In genomic region chr20:53448426-53448825, GRCh38 we compare ENCODE assay signal across 21 cellular contexts.
A peak's percentile ranks its signal among the peaks of the same experiment; 100 is the strongest.
DNase-seq lines count a peak whose midpoint lies in the region; ATAC-seq and TF ChIP-seq lines count a peak whose summit lies in the region.
"Had no signal": no experiment of that assay in that cellular context is flagged by ENCODE, and none has a peak within 500 bp of the region (broad histone marks: within the 10 kb centered on the region; RNA-seq: fewer than 3 reads in every experiment).

No MANE protein-coding gene starts in this region.

- TF ChIP-seq POLR2A in lower leg skin (IDR thresholded peaks at IDR 0.05) = no peak

- DNase-seq in activated naive CD4-positive, alpha-beta T cell treated with anti-CD3 and anti-CD28 coated beads, Interleukin-2, amount 50 U/mL, for 72 hours (ENCODE audit: low spot score in 2 of 2) = no peak
- no peak for DNase-seq in stimulated activated naive CD8-positive, alpha-beta T cell treated with anti-CD3 and anti-CD28 coated beads, Interleukin-15, amount 100 ng/mL, for 72 hours
- no peak for DNase-seq in activated naive CD8-positive, alpha-beta T cell treated with anti-CD3 and anti-CD28 coated beads, Interleukin-2, amount 50 U/mL, for 24 hours
- DNase-seq in lower leg skin (ENCODE audit: low spot score in 2 of 2) = no peak
- no peak for DNase-seq in A172 (ENCODE audit: low spot score)
- DNase-seq in iPS-NIHi11 (ENCODE audit: low spot score) = no peak
- DNase-seq: ACHN; AML-193; BE2C; Calu3; CD4-positive, alpha-beta T cell; CD8-positive, alpha-beta memory T cell; DMS153; DND-41; GOT3 had no signal

- H3K4me3 Mint-ChIP-seq in activated naive CD4-positive, alpha-beta T cell treated with anti-CD3 and anti-CD28 coated beads, Interleukin-2, amount 50 U/mL, for 24 hours = no peak overlapping the region
- H3K4me3 Mint-ChIP-seq in stimulated activated naive CD8-positive, alpha-beta T cell treated with anti-CD3 and anti-CD28 coated beads, Interleukin-15, Interleukin-2, amounts not matched to agents 100 ng/mL and 50 ng/mL, for 24 hours = no peak overlapping the region
- no peak overlapping the region for H3K4me3 Mint-ChIP-seq in stimulated activated naive CD8-positive, alpha-beta T cell treated with anti-CD3 and anti-CD28 coated beads, Interleukin-15, amount 100 ng/mL, for 72 hours
- no peak overlapping the region for H3K4me3 Mint-ChIP-seq in activated naive CD8-positive, alpha-beta T cell treated with anti-CD3 and anti-CD28 coated beads, Interleukin-2, amount 50 U/mL, for 24 hours
- H3K4me3 Mint-ChIP-seq: CD14-positive monocyte; CD4-positive, alpha-beta T cell; CD8-positive, alpha-beta memory T cell had no signal

- peaks cover 19% of the 10 kb centered on the region for H3K4me1 Mint-ChIP-seq in activated naive CD4-positive, alpha-beta T cell treated with anti-CD3 and anti-CD28 coated beads, Interleukin-2, amount 50 U/mL, for 24 hours
- H3K4me1 Mint-ChIP-seq in stimulated activated naive CD8-positive, alpha-beta T cell treated with anti-CD3 and anti-CD28 coated beads, Interleukin-15, Interleukin-2, amounts not matched to agents 100 ng/mL and 50 ng/mL, for 24 hours (ENCODE audit: low read depth) = peaks cover 12% of the 10 kb centered on the region
- H3K4me1 Mint-ChIP-seq in stimulated activated naive CD8-positive, alpha-beta T cell treated with anti-CD3 and anti-CD28 coated beads, Interleukin-15, amount 100 ng/mL, for 72 hours = no peaks in the 10 kb centered on the region
- H3K4me1 Mint-ChIP-seq in activated naive CD8-positive, alpha-beta T cell treated with anti-CD3 and anti-CD28 coated beads, Interleukin-2, amount 50 U/mL, for 24 hours = peaks cover 11% of the 10 kb centered on the region
- H3K4me1 Mint-ChIP-seq: CD8-positive, alpha-beta memory T cell had no signal

- no peak for TF ChIP-seq CTCF in lower leg skin (IDR thresholded peaks at IDR 0.05)

- H3K9me3 Mint-ChIP-seq in activated naive CD4-positive, alpha-beta T cell treated with anti-CD3 and anti-CD28 coated beads, Interleukin-2, amount 50 U/mL, for 24 hours = peaks cover 9% of the 10 kb centered on the region
- peaks cover 21 to 53% of the 10 kb centered on the region in 2 donors for H3K9me3 Mint-ChIP-seq in activated naive CD4-positive, alpha-beta T cell treated with anti-CD3 and anti-CD28 coated beads, Interleukin-2, amount 50 U/mL, for 72 hours
- peaks cover 44% of the 10 kb centered on the region for H3K9me3 Mint-ChIP-seq in stimulated activated naive CD8-positive, alpha-beta T cell treated with anti-CD3 and anti-CD28 coated beads, Interleukin-15, Interleukin-2, amounts not matched to agents 100 ng/mL and 50 ng/mL, for 24 hours
- H3K9me3 Mint-ChIP-seq in stimulated activated naive CD8-positive, alpha-beta T cell treated with anti-CD3 and anti-CD28 coated beads, Interleukin-15, amount 100 ng/mL, for 72 hours = peaks cover 29 to 50% of the 10 kb centered on the region in 2 donors
- peaks cover 39% of the 10 kb centered on the region for H3K9me3 Mint-ChIP-seq in activated naive CD8-positive, alpha-beta T cell treated with anti-CD3 and anti-CD28 coated beads, Interleukin-2, amount 50 U/mL, for 24 hours

- peak overlapping the region; percentile 71 for H3K27ac Mint-ChIP-seq in activated naive CD4-positive, alpha-beta T cell treated with anti-CD3 and anti-CD28 coated beads, Interleukin-2, amount 50 U/mL, for 24 hours
- H3K27ac Mint-ChIP-seq in activated naive CD4-positive, alpha-beta T cell treated with anti-CD3 and anti-CD28 coated beads, Interleukin-2, amount 50 U/mL, for 72 hours = peak overlapping the region in 1 of 2 donors; percentile 33
- peak overlapping the region; percentile 42 for H3K27ac Mint-ChIP-seq in stimulated activated naive CD8-positive, alpha-beta T cell treated with anti-CD3 and anti-CD28 coated beads, Interleukin-15, Interleukin-2, amounts not matched to agents 100 ng/mL and 50 ng/mL, for 24 hours
- no peak overlapping the region for H3K27ac Mint-ChIP-seq in stimulated activated naive CD8-positive, alpha-beta T cell treated with anti-CD3 and anti-CD28 coated beads, Interleukin-15, amount 100 ng/mL, for 72 hours
- peak overlapping the region; percentile 50 for H3K27ac Mint-ChIP-seq in activated naive CD8-positive, alpha-beta T cell treated with anti-CD3 and anti-CD28 coated beads, Interleukin-2, amount 50 U/mL, for 24 hours
- H3K27ac Mint-ChIP-seq: CD4-positive, alpha-beta T cell had no signal

- 82 to 94% methylated on average over 1 of the region's 1 CpG for WGBS in lower leg skin, 2 donors

- ATAC-seq in activated naive CD4-positive, alpha-beta T cell treated with anti-CD3 and anti-CD28 coated beads, Interleukin-2, amount 50 U/mL, for 72 hours = no peak
- no peak for ATAC-seq in stimulated activated naive CD8-positive, alpha-beta T cell treated with anti-CD3 and anti-CD28 coated beads, Interleukin-15, amount 100 ng/mL, for 72 hours
- peak; percentile 20 for ATAC-seq in activated naive CD8-positive, alpha-beta T cell treated with anti-CD3 and anti-CD28 coated beads, Interleukin-2, amount 50 U/mL, for 24 hours
- ATAC-seq: A549 had no signal

- intact Hi-C loops in lower leg skin (cut with DNase I; ENCODE audit: low total_unique reads) = no loop called here

- no peaks in the 10 kb centered on the region for H3K27me3 Mint-ChIP-seq in activated naive CD4-positive, alpha-beta T cell treated with anti-CD3 and anti-CD28 coated beads, Interleukin-2, amount 50 U/mL, for 24 hours
- H3K27me3 Mint-ChIP-seq in stimulated activated naive CD8-positive, alpha-beta T cell treated with anti-CD3 and anti-CD28 coated beads, Interleukin-15, Interleukin-2, amounts not matched to agents 100 ng/mL and 50 ng/mL, for 24 hours = no peaks in the 10 kb centered on the region
- H3K27me3 Mint-ChIP-seq in stimulated activated naive CD8-positive, alpha-beta T cell treated with anti-CD3 and anti-CD28 coated beads, Interleukin-15, amount 100 ng/mL, for 72 hours = no peaks in the 10 kb centered on the region
- no peaks in the 10 kb centered on the region for H3K27me3 Mint-ChIP-seq in activated naive CD8-positive, alpha-beta T cell treated with anti-CD3 and anti-CD28 coated beads, Interleukin-2, amount 50 U/mL, for 24 hours
- H3K27me3 Mint-ChIP-seq: CD4-positive, alpha-beta T cell had no signal

- H3K36me3 Mint-ChIP-seq in activated naive CD4-positive, alpha-beta T cell treated with anti-CD3 and anti-CD28 coated beads, Interleukin-2, amount 50 U/mL, for 24 hours = peaks cover 60% of the 10 kb centered on the region
- H3K36me3 Mint-ChIP-seq in activated naive CD4-positive, alpha-beta T cell treated with anti-CD3 and anti-CD28 coated beads, Interleukin-2, amount 50 U/mL, for 72 hours = peaks cover 54 to 91% of the 10 kb centered on the region in 2 donors
- H3K36me3 Mint-ChIP-seq in stimulated activated naive CD8-positive, alpha-beta T cell treated with anti-CD3 and anti-CD28 coated beads, Interleukin-15, Interleukin-2, amounts not matched to agents 100 ng/mL and 50 ng/mL, for 24 hours (ENCODE audit: low read depth) = peaks cover 6% of the 10 kb centered on the region
- peaks cover 14% of the 10 kb centered on the region for H3K36me3 Mint-ChIP-seq in activated naive CD8-positive, alpha-beta T cell treated with anti-CD3 and anti-CD28 coated beads, Interleukin-2, amount 50 U/mL, for 24 hours (ENCODE audit: low read depth)
- H3K36me3 Mint-ChIP-seq: CD14-positive monocyte had no signal

- no peak overlapping the region for H3K4me3 ChIP-seq in lower leg skin (ENCODE audit: low read depth, poor library complexity, severe bottlenecking)
- H3K4me3 ChIP-seq: A549; BLaER1 treated with 17β-estradiol and CSF1 and Interleukin-3, amounts not matched to agents 10 nM and 100 nM; HAP-1 had no signal

Comparison
In these comparisons a context has a peak if more than half of its experiments do, and no peak if none do; other contexts are left out.
1. H3K27ac Mint-ChIP-seq: peak in activated naive CD4-positive, alpha-beta T cell treated with anti-CD3 and anti-CD28 coated beads, Interleukin-2, amount 50 U/mL, for 24 hours (single experiment), stimulated activated naive CD8-positive, alpha-beta T cell treated with anti-CD3 and anti-CD28 coated beads, Interleukin-15, Interleukin-2, amounts not matched to agents 100 ng/mL and 50 ng/mL, for 24 hours (single experiment) and activated naive CD8-positive, alpha-beta T cell treated with anti-CD3 and anti-CD28 coated beads, Interleukin-2, amount 50 U/mL, for 24 hours (single experiment); none in stimulated activated naive CD8-positive, alpha-beta T cell treated with anti-CD3 and anti-CD28 coated beads, Interleukin-15, amount 100 ng/mL, for 72 hours (0 of 2).